ENCODE assay signal across 31 cellular contexts in the genomic region with DNA sequence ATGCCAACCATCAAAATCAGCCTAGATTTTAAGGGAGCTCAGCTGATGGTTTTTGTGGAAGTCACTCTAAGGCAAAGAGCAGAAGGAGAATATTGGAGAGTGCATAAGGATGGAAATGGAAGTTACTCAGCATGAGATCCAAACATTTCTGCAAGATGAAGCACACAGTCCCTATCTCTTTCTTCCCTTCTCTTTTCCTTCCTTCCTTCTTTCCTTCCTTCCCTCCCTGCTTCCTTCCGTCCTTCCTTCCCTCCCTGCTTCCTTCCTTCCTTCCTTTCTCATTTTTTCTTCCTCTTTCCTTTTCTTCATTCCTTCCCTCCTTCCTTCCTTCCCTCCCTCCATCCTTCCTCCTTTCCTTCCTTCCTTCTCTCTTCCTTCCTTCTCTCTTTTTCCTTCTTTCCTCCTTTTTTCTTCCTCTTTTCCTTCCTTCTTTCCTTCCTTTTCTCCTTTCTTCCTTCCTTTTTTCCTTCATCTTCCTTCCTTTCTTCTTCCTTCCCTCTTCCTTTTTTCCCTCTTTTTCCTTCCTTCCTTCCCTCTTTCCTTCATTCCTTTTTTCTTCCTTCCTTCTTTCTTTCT.
"Had no signal": no experiment of that assay in that cellular context is flagged by ENCODE, and none has a peak within 500 bp of the region (broad histone marks: within the 10 kb centered on the region; RNA-seq: fewer than 3 reads in every experiment).

No MANE protein-coding gene starts in this region.

- H3K9me3 ChIP-seq: colonic mucosa, Peyer's patch had no signal

- H3K36me3 Mint-ChIP-seq: activated CD4-positive, alpha-beta memory T cell treated with anti-CD3 and anti-CD28 coated beads for 36 hours; activated naive CD8-positive, alpha-beta T cell treated with anti-CD3 and anti-CD28 coated beads for 36 hours had no signal

- H3K36me3 ChIP-seq: cardiac muscle cell, colonic mucosa, Peyer's patch had no signal

- DNase-seq: activated B cell treated with CpG ODN at 0.5 μM for 24 hours; activated CD4-positive, alpha-beta memory T cell treated with anti-CD3 and anti-CD28 coated beads for 36 hours; activated CD4-positive, alpha-beta T cell treated with anti-CD3 and anti-CD28 coated beads for 4 hours; activated CD4-positive, alpha-beta T cell treated with anti-CD3 and anti-CD28 coated beads, Interleukin-2, amount 50 U/mL, for 1 hour; activated CD4-positive, CD25-positive, alpha-beta regulatory T cell treated with anti-CD3 and anti-CD28 coated beads, Interleukin-2, amount 50 U/mL, for 72 hours; activated CD8-positive, alpha-beta memory T cell treated with anti-CD3 and anti-CD28 coated beads, Interleukin-2, amount 50 U/mL, for 4 hours; activated effector memory CD4-positive, alpha-beta T cell treated with anti-CD3 and anti-CD28 coated beads, Interleukin-2, amount 50 U/mL, for 16 hours; activated naive CD4-positive, alpha-beta T cell; activated naive CD4-positive, alpha-beta T cell treated with anti-CD3 and anti-CD28 coated beads, Interleukin-2, amount 50 U/mL, for 16 hours; activated naive CD8-positive, alpha-beta T cell treated with anti-CD3 and anti-CD28 coated beads for 36 hours; activated T-cell treated with anti-CD3 and anti-CD28 coated beads for 4 hours; activated T-cell treated with anti-CD3 and anti-CD28 coated beads, Interleukin-2, amount 50 U/mL, for 4 hours; amniotic stem cell; aorta; colonic mucosa; NCI-H1048; NCI-H1105 treated with DMSO at 0.1 percent for 48 hours; NCI-H1436; NCI-H1694; NCI-H1930; NCI-H2081 treated with DMSO at 0.1 percent for 48 hours; NCI-H345; NCI-H524 treated with DMSO at 0.1 percent for 48 hours; Peyer's patch; RPMI8226; SIG-M5 had no signal

- H3K27ac ChIP-seq: cardiac muscle cell, colonic mucosa, Peyer's patch had no signal

- H3K4me1 ChIP-seq: colonic mucosa, Peyer's patch had no signal

- H3K4me1 Mint-ChIP-seq: activated B cell treated with CpG ODN at 0.5 μM for 24 hours; activated naive CD8-positive, alpha-beta T cell treated with anti-CD3 and anti-CD28 coated beads for 36 hours; activated T-helper 17 cell treated with anti-CD3 and anti-CD28 coated beads, Interleukin-2, amount 50 U/mL, for 72 hours; central memory CD8-positive, alpha-beta T cell had no signal

- FAIRE-seq: TTC549 had no signal

- H3K4me3 Mint-ChIP-seq: activated B cell treated with CpG ODN at 0.5 μM for 24 hours; activated CD4-positive, alpha-beta memory T cell treated with anti-CD3 and anti-CD28 coated beads for 36 hours; activated naive CD8-positive, alpha-beta T cell treated with anti-CD3 and anti-CD28 coated beads for 36 hours; activated T-cell treated with anti-CD3 and anti-CD28 coated beads, Interleukin-2, amount 50 U/mL, for 4 hours; activated T-helper 17 cell treated with anti-CD3 and anti-CD28 coated beads, Interleukin-2, amount 50 U/mL, for 72 hours; central memory CD8-positive, alpha-beta T cell had no signal

- H3K27me3 ChIP-seq: cardiac muscle cell, colonic mucosa, Peyer's patch had no signal

- H3K4me3 ChIP-seq: cardiac muscle cell, colonic mucosa, Peyer's patch had no signal

- H3K27me3 Mint-ChIP-seq: activated B cell treated with CpG ODN at 0.5 μM for 24 hours; activated CD4-positive, alpha-beta memory T cell treated with anti-CD3 and anti-CD28 coated beads for 36 hours; activated naive CD8-positive, alpha-beta T cell treated with anti-CD3 and anti-CD28 coated beads for 36 hours; activated T-helper 17 cell treated with anti-CD3 and anti-CD28 coated beads, Interleukin-2, amount 50 U/mL, for 72 hours; central memory CD8-positive, alpha-beta T cell had no signal

- H3K27ac Mint-ChIP-seq: activated B cell treated with CpG ODN at 0.5 μM for 24 hours; activated CD4-positive, alpha-beta memory T cell treated with anti-CD3 and anti-CD28 coated beads for 36 hours; activated naive CD8-positive, alpha-beta T cell treated with anti-CD3 and anti-CD28 coated beads for 36 hours; activated T-helper 17 cell treated with anti-CD3 and anti-CD28 coated beads, Interleukin-2, amount 50 U/mL, for 72 hours had no signal

- ATAC-seq: activated T-cell treated with anti-CD3 and anti-CD28 coated beads, Interleukin-2, amount 50 U/mL, for 4 hours; activated T-helper 17 cell treated with anti-CD3 and anti-CD28 coated beads, Interleukin-2, amount 50 U/mL, for 72 hours; Right ventricle myocardium inferior had no signal
